9 cellular contexts compared by ENCODE assay signal in genomic region chr6:143745160-143746133, GRCh38.
A peak's percentile ranks its signal among the peaks of the same experiment; 100 is the strongest.
DNase-seq lines count a peak whose midpoint lies in the region; ATAC-seq and TF ChIP-seq lines count a peak whose summit lies in the region.
"Had no signal": no experiment of that assay in that cellular context is flagged by ENCODE, and none has a peak within 500 bp of the region (broad histone marks: within the 10 kb centered on the region; RNA-seq: fewer than 3 reads in every experiment).

No MANE protein-coding gene starts in this region.

- peak overlapping the region; percentile 77 for H3K27ac ChIP-seq in AG04450 (ENCODE audit: low read depth, low read length)
- peak overlapping the region; percentile 30 for H3K27ac ChIP-seq in ectodermal cell (ENCODE audit: insufficient read depth, low read depth, low read length, poor library complexity, severe bottlenecking)

- H3K4me1 ChIP-seq in ectodermal cell (ENCODE audit: control insufficient read depth, insufficient read depth, low read length) = peaks cover 38% of the 10 kb centered on the region

- ATAC-seq in GM18868 (IDR thresholded peaks at IDR 0.05; ENCODE audit: unreplicated experiment) = no peak

- 58 to 61% methylated on average over 22 of the region's 22 CpGs for WGBS in ectodermal cell, 2 experiments

- CTCF ChIA-PET in AG04450 (lab: Charles Lee) = interaction anchor here (0.6 kb wide), 1 partner anchor 193 kb away, joined by 14 read pairs; no protein-coding TSS in a partner anchor

- H3K27me3 ChIP-seq in AG04450 (ENCODE audit: control insufficient read depth, insufficient read depth, low read length) (no peaks in the 10 kb centered on the region), ectodermal cell (ENCODE audit: control insufficient read depth, insufficient read depth, low read length, poor library complexity, severe bottlenecking) (no peaks in the 10 kb centered on the region)

- DNase-seq in AG04450 (ENCODE audit: low read depth, low spot score) = peak; percentile 61
- DNase-seq in NCI-H2107 (lab: John Stamatoyannopoulos, UW) = peak; percentile 27
- peak; percentile 51 for DNase-seq in midbrain (lab: John Stamatoyannopoulos, UW)
- no peak for DNase-seq in stimulated activated CD4-positive, alpha-beta T cell treated with anti-CD3 and anti-CD28 coated beads, Interleukin-1b, Interleukin-23, amount 100 ng/mL, for 48 hours
- no peak for DNase-seq in stimulated activated CD4-positive, alpha-beta T cell treated with anti-CD3 and anti-CD28 coated beads, Interleukin-4, amount 100 ng/mL, for 1 hour
- DNase-seq in NCI-H1694 treated with DMSO at 0.1 percent for 48 hours (lab: John Stamatoyannopoulos, UW) = no peak

- peaks cover 7% of the 10 kb centered on the region for H3K9me3 ChIP-seq in AG04450 (ENCODE audit: control insufficient read depth, insufficient read depth, low read length)
- no peaks in the 10 kb centered on the region for H3K9me3 ChIP-seq in ectodermal cell (ENCODE audit: control insufficient read depth, low read length)

- peak overlapping the region; percentile 14 for H3K4me3 ChIP-seq in AG04450 (ENCODE audit: low read depth, low read length)
- H3K4me3 ChIP-seq in ectodermal cell (ENCODE audit: insufficient read depth, low read depth, low read length) = no peak overlapping the region
- H3K4me3 ChIP-seq: skin epidermis had no signal

- POLR2A ChIA-PET in AG04450 (lab: Yijun Ruan, JAX) = interaction anchor here (0.9 to 1.3 kb wide), 2 partner anchors 45 to 49 kb away, joined by 3 read pairs; no protein-coding TSS in a partner anchor

- no peak for TF ChIP-seq CTCF in AG04450 (IDR thresholded peaks at IDR 0.05; ENCODE audit: low read depth, low read length)

- H3K36me3 ChIP-seq in ectodermal cell (ENCODE audit: control insufficient read depth, insufficient read depth, low read length) = no peaks in the 10 kb centered on the region

Comparison
In these comparisons a context has a peak if more than half of its experiments do, and no peak if none do; other contexts are left out.
1. DNase-seq: peak in AG04450 (single experiment), NCI-H2107 (single experiment) and midbrain (single experiment); none in stimulated activated CD4-positive, alpha-beta T cell treated with anti-CD3 and anti-CD28 coated beads, Interleukin-1b, Interleukin-23, amount 100 ng/mL, for 48 hours (single experiment), stimulated activated CD4-positive, alpha-beta T cell treated with anti-CD3 and anti-CD28 coated beads, Interleukin-4, amount 100 ng/mL, for 1 hour (single experiment) and NCI-H1694 treated with DMSO at 0.1 percent for 48 hours (single experiment).